ENCODE assay signal across 8 cellular contexts in the genomic region with DNA sequence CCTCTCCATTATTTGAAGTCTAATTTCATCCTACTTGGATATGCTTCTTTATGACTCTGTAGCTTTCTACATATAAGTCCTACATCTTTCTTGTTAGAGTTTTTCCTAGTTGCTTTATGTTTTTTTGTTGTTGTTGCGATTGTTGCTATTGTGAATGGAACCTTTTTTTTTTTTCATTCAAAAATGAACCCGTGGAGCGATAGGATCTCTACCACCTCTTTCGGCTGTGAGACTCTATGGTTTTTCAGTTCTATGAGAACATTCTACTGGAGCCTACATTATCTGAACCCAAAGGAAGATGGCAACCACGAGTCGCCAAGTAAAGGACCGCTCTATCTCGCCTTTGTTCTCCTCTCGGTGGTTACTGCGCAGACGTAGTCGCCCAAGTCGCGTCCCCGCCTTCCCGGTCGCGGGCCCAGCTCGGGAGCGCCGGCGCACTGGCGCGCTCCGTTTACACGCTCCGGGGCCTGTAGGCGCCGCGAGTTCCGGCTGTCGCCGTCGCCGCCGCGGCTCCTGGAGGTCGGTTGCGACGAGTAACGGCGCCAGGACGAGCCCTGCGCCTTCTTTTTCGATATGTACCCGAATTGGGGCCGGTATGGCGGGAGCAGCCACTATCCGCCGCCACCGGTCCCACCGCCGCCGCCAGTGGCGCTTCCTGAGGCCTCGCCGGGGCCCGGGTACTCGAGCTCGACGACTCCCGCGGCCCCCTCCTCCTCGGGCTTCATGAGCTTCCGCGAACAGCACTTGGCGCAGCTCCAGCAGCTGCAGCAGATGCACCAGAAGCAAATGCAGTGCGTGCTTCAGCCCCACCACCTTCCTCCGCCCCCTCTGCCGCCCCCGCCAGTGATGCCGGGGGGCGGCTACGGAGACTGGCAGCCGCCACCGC. TPM values are rescaled to one million over a fixed set of nuclear protein-coding genes. Genes with fewer than 3 reads are reported as not detected.
DNase-seq lines count a peak whose midpoint lies in the region; ATAC-seq and TF ChIP-seq lines count a peak whose summit lies in the region.

A gene with protein sequence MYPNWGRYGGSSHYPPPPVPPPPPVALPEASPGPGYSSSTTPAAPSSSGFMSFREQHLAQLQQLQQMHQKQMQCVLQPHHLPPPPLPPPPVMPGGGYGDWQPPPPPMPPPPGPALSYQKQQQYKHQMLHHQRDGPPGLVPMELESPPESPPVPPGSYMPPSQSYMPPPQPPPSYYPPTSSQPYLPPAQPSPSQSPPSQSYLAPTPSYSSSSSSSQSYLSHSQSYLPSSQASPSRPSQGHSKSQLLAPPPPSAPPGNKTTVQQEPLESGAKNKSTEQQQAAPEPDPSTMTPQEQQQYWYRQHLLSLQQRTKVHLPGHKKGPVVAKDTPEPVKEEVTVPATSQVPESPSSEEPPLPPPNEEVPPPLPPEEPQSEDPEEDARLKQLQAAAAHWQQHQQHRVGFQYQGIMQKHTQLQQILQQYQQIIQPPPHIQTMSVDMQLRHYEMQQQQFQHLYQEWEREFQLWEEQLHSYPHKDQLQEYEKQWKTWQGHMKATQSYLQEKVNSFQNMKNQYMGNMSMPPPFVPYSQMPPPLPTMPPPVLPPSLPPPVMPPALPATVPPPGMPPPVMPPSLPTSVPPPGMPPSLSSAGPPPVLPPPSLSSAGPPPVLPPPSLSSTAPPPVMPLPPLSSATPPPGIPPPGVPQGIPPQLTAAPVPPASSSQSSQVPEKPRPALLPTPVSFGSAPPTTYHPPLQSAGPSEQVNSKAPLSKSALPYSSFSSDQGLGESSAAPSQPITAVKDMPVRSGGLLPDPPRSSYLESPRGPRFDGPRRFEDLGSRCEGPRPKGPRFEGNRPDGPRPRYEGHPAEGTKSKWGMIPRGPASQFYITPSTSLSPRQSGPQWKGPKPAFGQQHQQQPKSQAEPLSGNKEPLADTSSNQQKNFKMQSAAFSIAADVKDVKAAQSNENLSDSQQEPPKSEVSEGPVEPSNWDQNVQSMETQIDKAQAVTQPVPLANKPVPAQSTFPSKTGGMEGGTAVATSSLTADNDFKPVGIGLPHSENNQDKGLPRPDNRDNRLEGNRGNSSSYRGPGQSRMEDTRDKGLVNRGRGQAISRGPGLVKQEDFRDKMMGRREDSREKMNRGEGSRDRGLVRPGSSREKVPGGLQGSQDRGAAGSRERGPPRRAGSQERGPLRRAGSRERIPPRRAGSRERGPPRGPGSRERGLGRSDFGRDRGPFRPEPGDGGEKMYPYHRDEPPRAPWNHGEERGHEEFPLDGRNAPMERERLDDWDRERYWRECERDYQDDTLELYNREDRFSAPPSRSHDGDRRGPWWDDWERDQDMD (N-terminal part only) (plus strand): TSS at position 400 of the 886 bp plus-strand sequence. CDS start 174 bp downstream, at position 574.

- no peaks in the 10 kb centered on the region for H3K9me3 Mint-ChIP-seq in nephron
- no peaks in the 10 kb centered on the region for H3K9me3 Mint-ChIP-seq in stimulated activated naive CD8-positive, alpha-beta T cell treated with anti-CD3 and anti-CD28 coated beads, Interleukin-15, amount 100 ng/mL, for 72 hours

- peak within 1 kb of the TSS; percentile 85 for H3K4me3 ChIP-seq in fibroblast of pulmonary artery (replicated peaks; ENCODE audit: low read depth, low read length)

- TF ChIP-seq CTCF in fibroblast of pulmonary artery (IDR thresholded peaks at IDR 0.05; ENCODE audit: low read length, missing control alignments), result peak; percentile 39
- peak; percentile 49 to 65 (median 58) for TF ChIP-seq CTCF in nephron (IDR thresholded peaks at IDR 0.05; ENCODE audit: unreplicated experiment in 3 of 3)

- H3K4me3 Mint-ChIP-seq in nephron, result peak within 1 kb of the TSS; percentile 92 to 100 (median 97)
- H3K4me3 Mint-ChIP-seq in stimulated activated naive CD8-positive, alpha-beta T cell treated with anti-CD3 and anti-CD28 coated beads, Interleukin-15, amount 100 ng/mL, for 72 hours, result peak within 1 kb of the TSS; percentile 95 to 99

- H3K4me1 Mint-ChIP-seq in nephron, result peaks cover 36% of the 10 kb centered on the region
- peaks cover 53% of the 10 kb centered on the region for H3K4me1 Mint-ChIP-seq in stimulated activated naive CD8-positive, alpha-beta T cell treated with anti-CD3 and anti-CD28 coated beads, Interleukin-15, amount 100 ng/mL, for 72 hours

- H3K27me3 Mint-ChIP-seq in nephron (ENCODE audit: low read depth), result no peaks in the 10 kb centered on the region
- H3K27me3 Mint-ChIP-seq in stimulated activated naive CD8-positive, alpha-beta T cell treated with anti-CD3 and anti-CD28 coated beads, Interleukin-15, amount 100 ng/mL, for 72 hours, result no peaks in the 10 kb centered on the region

- peak; percentile 98 for ATAC-seq in stimulated activated naive CD8-positive, alpha-beta T cell treated with anti-CD3 and anti-CD28 coated beads, Interleukin-15, amount 100 ng/mL, for 72 hours

- TF ChIP-seq POLR2A in Raji (IDR thresholded peaks at IDR 0.05; ENCODE audit: insufficient read depth, low read depth, low read length), result peak; percentile 93

- peak within 1 kb of the TSS; percentile 88 to 96 (median 95) for H3K27ac Mint-ChIP-seq in nephron
- peak within 1 kb of the TSS; percentile 98 for H3K27ac Mint-ChIP-seq in stimulated activated naive CD8-positive, alpha-beta T cell treated with anti-CD3 and anti-CD28 coated beads, Interleukin-15, amount 100 ng/mL, for 72 hours

- H3K36me3 Mint-ChIP-seq in nephron (ENCODE audit: low read depth), result peaks cover 21% of the 10 kb centered on the region

- peak; percentile 96 for DNase-seq in ELF-1 (ENCODE audit: low read depth, low spot score)
- peak; percentile 97 for DNase-seq in H4 (ENCODE audit: low spot score)
- DNase-seq in LoVo (ENCODE audit: low spot score), result peak; percentile 96
- DNase-seq in activated effector memory CD4-positive, alpha-beta T cell treated with Interleukin-2 at 50 U/mL for 16 hours, result peak; percentile 92
- DNase-seq in fibroblast of pulmonary artery (ENCODE audit: low read depth), result peak; percentile 99
- peak; percentile 93 to 94 for DNase-seq in stimulated activated naive CD8-positive, alpha-beta T cell treated with anti-CD3 and anti-CD28 coated beads, Interleukin-15, amount 100 ng/mL, for 72 hours

RNA-seq across cellular contexts. Expression of the gene that starts here (rescaled TPM):
- total RNA-seq in H4 (2014; rRNA removed; shearing (Covaris generic)), result 9.6 and 15.6 TPM in 2 replicates

Comparison
In these comparisons a context has a peak if more than half of its experiments do, and no peak if none do; other contexts are left out.
1. Peak in every context shown above with its lines: DNase-seq, ATAC-seq and H3K4me3 ChIP-seq.